In genomic region chr9:87592554-87593394, GRCh38 we compare ENCODE assay signal across 11 cellular contexts.
A peak's percentile ranks its signal among the peaks of the same experiment; 100 is the strongest.
DNase-seq lines count a peak whose midpoint lies in the region; ATAC-seq and TF ChIP-seq lines count a peak whose summit lies in the region.
"Had no signal": no experiment of that assay in that cellular context is flagged by ENCODE, and none has a peak within 500 bp of the region (broad histone marks: within the 10 kb centered on the region; RNA-seq: fewer than 3 reads in every experiment).

No MANE protein-coding gene starts in this region.

- H3K4me3 ChIP-seq in fibroblast of lung (replicated peaks in 1 of 4; ENCODE audit: control extremely low read depth in 1 of 4, insufficient read depth in 1 of 4, low read depth in 3 of 4, low read length in 4 of 4) (peak overlapping the region in 1 of 4 experiments; percentile 12), neutrophil (ENCODE audit: low read depth in 1 of 2, low read length in 1 of 2) (no peak overlapping the region), Karpas-422 (ENCODE audit: low read length) (no peak overlapping the region)
- H3K4me3 ChIP-seq: BLaER1 treated with 17β-estradiol and CSF1 and Interleukin-3, amounts not matched to agents 10 nM and 100 nM had no signal

- POLR2A ChIA-PET in GM10248 (lab: Yijun Ruan, JAX) = no interaction called here

- H3K27me3 ChIP-seq in fibroblast of lung (ENCODE audit: control insufficient read depth, insufficient read depth, low read length) = no peaks in the 10 kb centered on the region
- no peaks in the 10 kb centered on the region for H3K27me3 ChIP-seq in neutrophil
- no peaks in the 10 kb centered on the region for H3K27me3 ChIP-seq in Karpas-422 (ENCODE audit: low read length)
- H3K27me3 ChIP-seq: BLaER1 treated with 17β-estradiol and CSF1 and Interleukin-3, amounts not matched to agents 10 nM and 100 nM had no signal

- H4K20me1 ChIP-seq in fibroblast of lung (ENCODE audit: control insufficient read depth, extremely low read depth, insufficient read depth, low read length) (no peaks in the 10 kb centered on the region), Karpas-422 (ENCODE audit: insufficient read depth, low read depth, low read length) (no peaks in the 10 kb centered on the region)

- H2AFZ ChIP-seq in fibroblast of lung (ENCODE audit: low read length) (no peak overlapping the region), Karpas-422 (ENCODE audit: low read length) (no peak overlapping the region)

- peak overlapping the region; percentile 16 for H3K27ac ChIP-seq in fibroblast of lung (ENCODE audit: insufficient read depth, low read length)
- peak overlapping the region; percentile 78 for H3K27ac ChIP-seq in neutrophil
- no peak overlapping the region for H3K27ac ChIP-seq in Karpas-422 (ENCODE audit: low read length)

- H3K9me2 ChIP-seq in Karpas-422 (replicated peaks; ENCODE audit: insufficient read depth, low read length) = no peaks in the 10 kb centered on the region

- peak overlapping the region; percentile 58 for H3K4me2 ChIP-seq in fibroblast of lung (ENCODE audit: extremely low read depth, insufficient read depth, low read length)
- no peak overlapping the region for H3K4me2 ChIP-seq in Karpas-422 (ENCODE audit: low read depth, low read length, poor library complexity, severe bottlenecking)

- H3K9me3 ChIP-seq in fibroblast of lung (ENCODE audit: control insufficient read depth, insufficient read depth, low read depth, low read length) (no peaks in the 10 kb centered on the region), neutrophil (no peaks in the 10 kb centered on the region), Karpas-422 (ENCODE audit: low read length) (no peaks in the 10 kb centered on the region)
- H3K9me3 ChIP-seq: BLaER1 treated with 17β-estradiol and CSF1 and Interleukin-3, amounts not matched to agents 10 nM and 100 nM had no signal

- no peaks in the 10 kb centered on the region for H3K36me3 ChIP-seq in fibroblast of lung (ENCODE audit: control insufficient read depth, insufficient read depth, low read length)
- H3K36me3 ChIP-seq in neutrophil = no peaks in the 10 kb centered on the region
- no peaks in the 10 kb centered on the region for H3K36me3 ChIP-seq in Karpas-422 (ENCODE audit: insufficient read depth, low read length)

- peak; percentile 87 for DNase-seq in AG08395 (ENCODE audit: low spot score)
- peak; percentile 63 for DNase-seq in NCI-H2171 (lab: John Stamatoyannopoulos, UW)
- DNase-seq in fibroblast of lung (ENCODE audit: low read depth in 2 of 2) = peak; percentile 69 to 79
- DNase-seq in Karpas-422 = no peak
- no peak for DNase-seq in GM10248 (ENCODE audit: extremely low spot score)
- DNase-seq: anterior cingulate cortex; NK-92 treated with Interleukin-12 subunit alpha and Interleukin-12 subunit beta, amount 100 ng/mL, for 24 hours had no signal

- H3K4me1 ChIP-seq in fibroblast of lung (ENCODE audit: control insufficient read depth, extremely low read depth, insufficient read depth, low read length) (peaks cover 3% of the 10 kb centered on the region), neutrophil (ENCODE audit: control insufficient read depth in 1 of 2, insufficient read depth in 1 of 2, low read depth in 1 of 2, low read length in 1 of 2) (peaks cover 36 to 38% of the 10 kb centered on the region in 2 experiments), Karpas-422 (ENCODE audit: low read length) (no peaks in the 10 kb centered on the region)

- ATAC-seq in esophagus mucosa (no peak), GM21737 (IDR thresholded peaks at IDR 0.05; ENCODE audit: unreplicated experiment) (no peak)

- H3K9ac ChIP-seq in fibroblast of lung (ENCODE audit: insufficient read depth, low read length) (no peak overlapping the region), Karpas-422 (ENCODE audit: low read length) (no peak overlapping the region)
- H3K9ac ChIP-seq: BLaER1 treated with 17β-estradiol and CSF1 and Interleukin-3, amounts not matched to agents 10 nM and 100 nM had no signal

- CTCF ChIA-PET in GM10248 (lab: Yijun Ruan, JAX) = interaction anchor here (1.4 to 4.1 kb wide), 7 partner anchors 8 to 36 kb away, joined by 3 to 23 read pairs (median 6); no protein-coding TSS in a partner anchor

- H3K79me2 ChIP-seq in fibroblast of lung (ENCODE audit: control insufficient read depth, insufficient read depth, low read length) (no peaks in the 10 kb centered on the region), Karpas-422 (ENCODE audit: low read length) (no peaks in the 10 kb centered on the region)

- TF ChIP-seq CTCF in fibroblast of lung (conservative IDR thresholded peaks at IDR 0.05 in 1 of 2, IDR thresholded peaks at IDR 0.05 in 1 of 2; ENCODE audit: low read depth in 1 of 2, low read length in 2 of 2) (no peak), neutrophil (IDR thresholded peaks at IDR 0.05) (no peak), GM10248 (IDR thresholded peaks at IDR 0.05; ENCODE audit: control extremely low read depth, extremely low read depth, low read depth, missing control alignments) (no peak)

Comparison
In these comparisons a context has a peak if more than half of its experiments do, and no peak if none do; other contexts are left out.
1. DNase-seq: peak in AG08395 (single experiment), NCI-H2171 (single experiment) and fibroblast of lung (2 of 2); none in Karpas-422 (single experiment) and GM10248 (single experiment).